In the genomic region with DNA sequence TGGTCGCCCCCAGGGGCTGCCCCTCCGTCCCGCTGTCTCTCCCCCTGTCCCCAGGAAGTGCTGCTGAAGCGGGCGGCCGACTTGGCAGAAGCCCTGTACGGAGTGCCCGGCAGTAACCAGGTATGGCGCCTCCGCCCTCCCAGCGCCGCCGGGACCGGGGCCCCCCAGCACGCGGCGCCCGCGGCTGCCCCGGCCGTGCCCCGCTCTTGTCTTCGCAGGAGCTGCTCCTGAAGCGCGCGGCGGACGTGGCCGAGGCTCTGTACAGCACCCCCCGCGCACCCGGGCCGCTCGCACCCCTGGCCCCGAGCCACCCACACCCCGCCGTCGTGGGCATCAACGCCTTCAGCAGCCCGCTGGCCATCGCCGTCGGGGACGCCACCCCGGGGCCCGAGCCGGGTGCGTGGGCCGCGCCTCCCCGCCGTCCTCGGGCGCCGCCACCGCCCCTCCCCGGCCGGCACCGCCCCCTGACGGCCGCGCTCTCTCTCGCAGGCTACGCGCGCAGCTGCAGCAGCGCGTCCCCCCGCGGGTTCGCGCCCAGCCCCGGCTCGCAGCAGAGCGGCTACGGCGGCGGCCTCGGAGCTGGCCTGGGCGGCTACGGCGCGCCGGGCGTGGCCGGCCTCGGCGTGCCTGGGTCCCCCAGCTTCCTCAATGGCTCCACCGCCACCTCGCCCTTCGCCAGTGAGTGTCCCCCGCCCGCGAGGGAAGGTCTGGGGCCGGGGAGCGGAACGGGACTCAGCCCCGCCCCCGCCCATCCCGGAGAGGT, we compare ENCODE assay signal across 1 cellular context.
TF ChIP-seq lines count a peak whose summit lies in the region.

No MANE protein-coding gene starts in this region.

TF ChIP-seq in HepG2, 621 proteins besides CTCF, POLR2A, EP300 and RAD21 (continued from another document and continues in another):
- TF ChIP-seq, protein P1, sequence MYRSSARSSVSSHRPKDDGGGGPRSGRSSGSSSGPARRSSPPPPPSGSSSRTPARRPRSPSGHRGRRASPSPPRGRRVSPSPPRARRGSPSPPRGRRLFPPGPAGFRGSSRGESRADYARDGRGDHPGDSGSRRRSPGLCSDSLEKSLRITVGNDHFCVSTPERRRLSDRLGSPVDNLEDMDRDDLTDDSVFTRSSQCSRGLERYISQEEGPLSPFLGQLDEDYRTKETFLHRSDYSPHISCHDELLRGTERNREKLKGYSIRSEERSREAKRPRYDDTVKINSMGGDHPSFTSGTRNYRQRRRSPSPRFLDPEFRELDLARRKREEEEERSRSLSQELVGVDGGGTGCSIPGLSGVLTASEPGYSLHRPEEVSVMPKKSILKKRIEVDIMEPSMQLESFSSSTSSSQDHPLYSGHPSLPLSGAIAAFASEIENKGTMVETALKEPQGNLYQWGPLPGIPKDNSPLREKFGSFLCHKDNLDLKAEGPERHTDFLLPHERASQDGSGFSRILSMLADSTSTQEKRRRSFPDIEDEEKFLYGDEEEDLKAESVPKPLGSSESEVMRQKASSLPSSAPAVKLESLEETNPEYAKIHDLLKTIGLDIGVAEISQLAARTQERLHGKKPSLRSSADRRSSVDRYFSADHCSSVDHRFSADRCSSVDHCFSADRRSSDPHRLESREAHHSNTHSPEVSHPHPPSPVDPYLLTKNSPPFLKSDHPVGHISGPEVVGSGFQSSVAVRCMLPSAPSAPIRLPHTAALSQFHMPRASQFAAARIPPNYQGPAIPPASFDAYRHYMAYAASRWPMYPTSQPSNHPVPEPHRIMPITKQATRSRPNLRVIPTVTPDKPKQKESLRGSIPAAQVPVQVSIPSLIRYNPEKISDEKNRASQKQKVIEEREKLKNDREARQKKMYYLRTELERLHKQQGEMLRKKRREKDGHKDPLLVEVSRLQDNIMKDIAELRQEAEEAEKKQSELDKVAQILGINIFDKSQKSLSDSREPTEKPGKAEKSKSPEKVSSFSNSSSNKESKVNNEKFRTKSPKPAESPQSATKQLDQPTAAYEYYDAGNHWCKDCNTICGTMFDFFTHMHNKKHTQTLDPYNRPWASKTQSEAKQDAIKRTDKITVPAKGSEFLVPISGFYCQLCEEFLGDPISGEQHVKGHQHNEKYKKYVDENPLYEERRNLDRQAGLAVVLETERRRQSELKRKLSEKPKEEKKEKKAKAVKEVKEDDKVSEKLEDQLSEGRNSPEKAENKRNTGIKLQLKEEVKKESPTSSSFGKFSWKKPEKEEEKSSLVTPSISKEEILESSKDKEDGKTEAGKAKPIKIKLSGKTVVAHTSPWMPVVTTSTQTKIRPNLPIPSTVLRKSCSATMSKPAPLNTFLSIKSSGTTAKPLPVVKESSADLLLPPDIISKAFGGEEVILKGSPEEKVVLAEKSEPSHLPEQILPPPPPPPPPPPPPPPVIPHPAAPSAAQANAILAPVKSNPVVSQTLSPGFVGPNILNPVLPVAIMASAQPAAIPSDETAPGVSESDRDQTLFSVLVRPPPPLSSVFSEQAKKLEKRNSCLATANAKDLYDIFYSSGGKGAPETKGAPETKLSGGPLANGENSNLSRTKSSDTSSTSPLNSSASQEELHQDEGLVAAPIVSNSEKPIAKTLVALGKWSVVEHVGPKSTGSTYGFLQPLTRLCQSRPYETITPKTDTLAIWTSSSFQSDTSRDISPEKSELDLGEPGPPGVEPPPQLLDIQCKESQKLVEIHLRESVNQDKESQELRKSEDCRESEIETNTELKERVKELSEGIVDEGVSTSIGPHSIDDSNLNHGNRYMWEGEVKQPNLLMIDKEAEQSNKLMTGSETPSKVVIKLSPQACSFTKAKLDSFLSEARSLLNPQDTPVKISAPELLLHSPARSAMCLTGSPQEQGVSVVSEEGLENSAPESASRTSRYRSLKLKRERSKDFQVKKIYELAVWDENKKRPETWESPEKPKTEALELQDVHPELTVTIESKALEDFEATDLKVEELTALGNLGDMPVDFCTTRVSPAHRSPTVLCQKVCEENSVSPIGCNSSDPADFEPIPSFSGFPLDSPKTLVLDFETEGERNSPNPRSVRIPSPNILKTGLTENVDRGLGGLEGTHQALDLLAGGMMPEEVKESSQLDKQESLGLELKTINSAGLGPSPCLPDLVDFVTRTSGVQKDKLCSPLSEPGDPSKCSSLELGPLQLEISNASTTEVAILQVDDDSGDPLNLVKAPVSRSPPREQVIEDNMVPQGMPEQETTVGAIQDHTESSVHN (CRISPR knock-in tag; IDR thresholded peaks at IDR 0.05) = no peak; the same call in 1 of the 2 replicates
- TF ChIP-seq CHD2 (IDR thresholded peaks at IDR 0.05; ENCODE audit: low read depth, low read length) (no peak), ZNF546 (CRISPR knock-in tag; conservative IDR thresholded peaks at IDR 0.05) (0 out of 2 replicates have a peak, but pooled peaks have one; percentile 47), PCBP1 (IDR thresholded peaks at IDR 0.05; ENCODE audit: borderline replicate concordance, low read depth, low read length) (peak; percentile 77; the same call in 1 of the 2 replicates), ZNF431 (CRISPR knock-in tag; IDR thresholded peaks at IDR 0.05; ENCODE audit: borderline replicate concordance, low read depth) (no peak; the same call in 1 of the 2 replicates), CHD4 (IDR thresholded peaks at IDR 0.05; ENCODE audit: borderline replicate concordance, low read length) (no peak), ZNF451 (CRISPR knock-in tag; IDR thresholded peaks at IDR 0.05) (peak; percentile 51; the same call in 1 of the 2 replicates), ZNF616 (CRISPR knock-in tag; IDR thresholded peaks at IDR 0.05; ENCODE audit: low read depth) (peak; percentile 80; the same call in 1 of the 2 replicates), ZFX (CRISPR knock-in tag; IDR thresholded peaks at IDR 0.05; ENCODE audit: low read depth) (peak; percentile 28; the same call in 1 of the 2 replicates), KLF12 (CRISPR knock-in tag; IDR thresholded peaks at IDR 0.05; ENCODE audit: borderline replicate concordance) (peak; percentile 88), ZNF253 (CRISPR knock-in tag; IDR thresholded peaks at IDR 0.05; ENCODE audit: borderline replicate concordance) (no peak), CBX2 (IDR thresholded peaks at IDR 0.05; ENCODE audit: low read depth, low read length) (no peak), CBX2 (CRISPR knock-in tag; IDR thresholded peaks at IDR 0.05; ENCODE audit: low read depth) (no peak), MEIS2 (CRISPR knock-in tag; IDR thresholded peaks at IDR 0.05) (peak; percentile 76; the same call in 1 of the 2 replicates), REPIN1 (CRISPR knock-in tag; IDR thresholded peaks at IDR 0.05; ENCODE audit: borderline replicate concordance, low read depth) (no peak; the same call in 1 of the 2 replicates), ZNF563 (CRISPR knock-in tag; IDR thresholded peaks at IDR 0.05) (peak; percentile 67; the same call in 1 of the 2 replicates), PTBP1 (IDR thresholded peaks at IDR 0.05; ENCODE audit: low read depth, low read length, poor library complexity, severe bottlenecking) (peak; percentile 14), ZNF724P (CRISPR knock-in tag; IDR thresholded peaks at IDR 0.05; ENCODE audit: borderline replicate concordance) (no peak), ZSCAN22 (CRISPR knock-in tag; IDR thresholded peaks at IDR 0.05) (no peak), ZNF10 (CRISPR knock-in tag; IDR thresholded peaks at IDR 0.05; ENCODE audit: borderline replicate concordance, low read depth) (no peak), HNF4G (IDR thresholded peaks at IDR 0.05; ENCODE audit: borderline replicate concordance, low read depth, low read length) (no peak), HNF4G (CRISPR knock-in tag; IDR thresholded peaks at IDR 0.05; ENCODE audit: borderline replicate concordance, low read depth) (no peak), AGO1 (IDR thresholded peaks at IDR 0.05; ENCODE audit: low read depth, low read length, poor library complexity, severe bottlenecking) (peak; percentile 19), ZNF773 (CRISPR knock-in tag; IDR thresholded peaks at IDR 0.05; ENCODE audit: borderline replicate concordance) (peak; percentile 60; the same call in 1 of the 2 replicates), ZNF460 (CRISPR knock-in tag; IDR thresholded peaks at IDR 0.05; ENCODE audit: borderline replicate concordance) (no peak), ETV6 (CRISPR knock-in tag; conservative IDR thresholded peaks at IDR 0.05) (peak; percentile 23; the same call in 1 of the 2 replicates), TBX2 (CRISPR knock-in tag; IDR thresholded peaks at IDR 0.05; ENCODE audit: borderline replicate concordance) (no peak), ZNF17 (CRISPR knock-in tag; IDR thresholded peaks at IDR 0.05) (no peak), ZSCAN30 (CRISPR knock-in tag; IDR thresholded peaks at IDR 0.05) (no peak), CCDC6 (CRISPR knock-in tag; IDR thresholded peaks at IDR 0.05) (no peak), MEIS1 (CRISPR knock-in tag; IDR thresholded peaks at IDR 0.05; ENCODE audit: borderline replicate concordance) (no peak), FOXM1 (CRISPR knock-in tag; IDR thresholded peaks at IDR 0.05) (0 out of 2 replicates have a peak, but pooled peaks have one; percentile 5), PHF21A (CRISPR knock-in tag; IDR thresholded peaks at IDR 0.05) (no peak), ZNF138 (CRISPR knock-in tag; IDR thresholded peaks at IDR 0.05; ENCODE audit: low read depth) (no peak), ZNF562 (CRISPR knock-in tag; IDR thresholded peaks at IDR 0.05; ENCODE audit: borderline replicate concordance) (no peak), ZNF713 (CRISPR knock-in tag; IDR thresholded peaks at IDR 0.05) (no peak), TARDBP (CRISPR knock-in tag; IDR thresholded peaks at IDR 0.05) (no peak), TGIF2 (CRISPR knock-in tag; IDR thresholded peaks at IDR 0.05) (no peak), ZNF230 (CRISPR knock-in tag; IDR thresholded peaks at IDR 0.05) (no peak), FOXK2 (IDR thresholded peaks at IDR 0.05) (no peak), YEATS4 (CRISPR knock-in tag; IDR thresholded peaks at IDR 0.05; ENCODE audit: borderline replicate concordance) (peak; percentile 70; the same call in 1 of the 2 replicates), ZNF891 (CRISPR knock-in tag; IDR thresholded peaks at IDR 0.05) (no peak), ZNF232 (CRISPR knock-in tag; IDR thresholded peaks at IDR 0.05; ENCODE audit: borderline replicate concordance) (no peak)
- TF ChIP-seq, protein P2, sequence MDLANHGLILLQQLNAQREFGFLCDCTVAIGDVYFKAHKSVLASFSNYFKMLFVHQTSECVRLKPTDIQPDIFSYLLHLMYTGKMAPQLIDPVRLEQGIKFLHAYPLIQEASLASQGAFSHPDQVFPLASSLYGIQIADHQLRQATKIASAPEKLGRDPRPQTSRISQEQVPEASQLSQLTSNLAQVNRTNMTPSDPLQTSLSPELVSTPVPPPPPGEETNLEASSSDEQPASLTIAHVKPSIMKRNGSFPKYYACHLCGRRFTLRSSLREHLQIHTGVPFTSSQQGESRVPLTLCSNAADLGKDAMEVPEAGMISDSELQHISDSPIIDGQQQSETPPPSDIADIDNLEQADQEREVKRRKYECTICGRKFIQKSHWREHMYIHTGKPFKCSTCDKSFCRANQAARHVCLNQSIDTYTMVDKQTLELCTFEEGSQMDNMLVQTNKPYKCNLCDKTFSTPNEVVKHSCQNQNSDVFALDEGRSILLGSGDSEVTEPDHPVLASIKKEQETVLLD (CRISPR knock-in tag; IDR thresholded peaks at IDR 0.05; ENCODE audit: low read depth) = peak; percentile 81
- TF ChIP-seq, protein P3, sequence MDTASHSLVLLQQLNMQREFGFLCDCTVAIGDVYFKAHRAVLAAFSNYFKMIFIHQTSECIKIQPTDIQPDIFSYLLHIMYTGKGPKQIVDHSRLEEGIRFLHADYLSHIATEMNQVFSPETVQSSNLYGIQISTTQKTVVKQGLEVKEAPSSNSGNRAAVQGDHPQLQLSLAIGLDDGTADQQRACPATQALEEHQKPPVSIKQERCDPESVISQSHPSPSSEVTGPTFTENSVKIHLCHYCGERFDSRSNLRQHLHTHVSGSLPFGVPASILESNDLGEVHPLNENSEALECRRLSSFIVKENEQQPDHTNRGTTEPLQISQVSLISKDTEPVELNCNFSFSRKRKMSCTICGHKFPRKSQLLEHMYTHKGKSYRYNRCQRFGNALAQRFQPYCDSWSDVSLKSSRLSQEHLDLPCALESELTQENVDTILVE (CRISPR knock-in tag; IDR thresholded peaks at IDR 0.05) = 0 out of 2 replicates have a peak, but pooled peaks have one; percentile 8
- TF ChIP-seq, protein P4, sequence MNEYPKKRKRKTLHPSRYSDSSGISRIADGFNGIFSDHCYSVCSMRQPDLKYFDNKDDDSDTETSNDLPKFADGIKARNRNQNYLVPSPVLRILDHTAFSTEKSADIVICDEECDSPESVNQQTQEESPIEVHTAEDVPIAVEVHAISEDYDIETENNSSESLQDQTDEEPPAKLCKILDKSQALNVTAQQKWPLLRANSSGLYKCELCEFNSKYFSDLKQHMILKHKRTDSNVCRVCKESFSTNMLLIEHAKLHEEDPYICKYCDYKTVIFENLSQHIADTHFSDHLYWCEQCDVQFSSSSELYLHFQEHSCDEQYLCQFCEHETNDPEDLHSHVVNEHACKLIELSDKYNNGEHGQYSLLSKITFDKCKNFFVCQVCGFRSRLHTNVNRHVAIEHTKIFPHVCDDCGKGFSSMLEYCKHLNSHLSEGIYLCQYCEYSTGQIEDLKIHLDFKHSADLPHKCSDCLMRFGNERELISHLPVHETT (CRISPR knock-in tag; conservative IDR thresholded peaks at IDR 0.05) = no peak
- TF ChIP-seq, protein P5, sequence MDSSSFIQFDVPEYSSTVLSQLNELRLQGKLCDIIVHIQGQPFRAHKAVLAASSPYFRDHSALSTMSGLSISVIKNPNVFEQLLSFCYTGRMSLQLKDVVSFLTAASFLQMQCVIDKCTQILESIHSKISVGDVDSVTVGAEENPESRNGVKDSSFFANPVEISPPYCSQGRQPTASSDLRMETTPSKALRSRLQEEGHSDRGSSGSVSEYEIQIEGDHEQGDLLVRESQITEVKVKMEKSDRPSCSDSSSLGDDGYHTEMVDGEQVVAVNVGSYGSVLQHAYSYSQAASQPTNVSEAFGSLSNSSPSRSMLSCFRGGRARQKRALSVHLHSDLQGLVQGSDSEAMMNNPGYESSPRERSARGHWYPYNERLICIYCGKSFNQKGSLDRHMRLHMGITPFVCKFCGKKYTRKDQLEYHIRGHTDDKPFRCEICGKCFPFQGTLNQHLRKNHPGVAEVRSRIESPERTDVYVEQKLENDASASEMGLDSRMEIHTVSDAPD (CRISPR knock-in tag; IDR thresholded peaks at IDR 0.05) = no peak
- TF ChIP-seq, protein P6, sequence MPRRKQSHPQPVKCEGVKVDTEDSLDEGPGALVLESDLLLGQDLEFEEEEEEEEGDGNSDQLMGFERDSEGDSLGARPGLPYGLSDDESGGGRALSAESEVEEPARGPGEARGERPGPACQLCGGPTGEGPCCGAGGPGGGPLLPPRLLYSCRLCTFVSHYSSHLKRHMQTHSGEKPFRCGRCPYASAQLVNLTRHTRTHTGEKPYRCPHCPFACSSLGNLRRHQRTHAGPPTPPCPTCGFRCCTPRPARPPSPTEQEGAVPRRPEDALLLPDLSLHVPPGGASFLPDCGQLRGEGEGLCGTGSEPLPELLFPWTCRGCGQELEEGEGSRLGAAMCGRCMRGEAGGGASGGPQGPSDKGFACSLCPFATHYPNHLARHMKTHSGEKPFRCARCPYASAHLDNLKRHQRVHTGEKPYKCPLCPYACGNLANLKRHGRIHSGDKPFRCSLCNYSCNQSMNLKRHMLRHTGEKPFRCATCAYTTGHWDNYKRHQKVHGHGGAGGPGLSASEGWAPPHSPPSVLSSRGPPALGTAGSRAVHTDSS (CRISPR knock-in tag; conservative IDR thresholded peaks at IDR 0.05) = no peak
